1 cellular context compared by ENCODE assay signal in genomic region chr22:30190619-30191018, GRCh38.
TF ChIP-seq lines count a peak whose summit lies in the region.

No MANE protein-coding gene starts in this region.

TF ChIP-seq in HepG2, 621 proteins besides CTCF, POLR2A, EP300 and RAD21:
- TF ChIP-seq ISL2 (CRISPR knock-in tag; IDR thresholded peaks at IDR 0.05) (no peak), ZNF781 (CRISPR knock-in tag; IDR thresholded peaks at IDR 0.05; ENCODE audit: borderline replicate concordance, not compliant biosample characterization) (no peak), FLYWCH1 (CRISPR knock-in tag; IDR thresholded peaks at IDR 0.05) (no peak), ZNF335 (CRISPR knock-in tag; IDR thresholded peaks at IDR 0.05) (no peak), MTF1 (CRISPR knock-in tag; IDR thresholded peaks at IDR 0.05) (no peak), CCAR2 (optimal IDR thresholded peaks at IDR 0.05; ENCODE audit: low read depth, low read length) (no peak), BRF2 (CRISPR knock-in tag; IDR thresholded peaks at IDR 0.05) (no peak), HMGA1 (CRISPR knock-in tag; conservative IDR thresholded peaks at IDR 0.05) (no peak), CC2D1A (CRISPR knock-in tag; IDR thresholded peaks at IDR 0.05) (no peak)
